In genomic region chr18:682833-683232, GRCh38 we compare ENCODE assay signal across 14 cellular contexts. TPM values are rescaled to one million over a fixed set of nuclear protein-coding genes. Genes with fewer than 3 reads are reported as not detected.
A peak's percentile ranks its signal among the peaks of the same experiment; 100 is the strongest.
DNase-seq lines count a peak whose midpoint lies in the region; ATAC-seq, FAIRE-seq and TF ChIP-seq lines count a peak whose summit lies in the region.
"Had no signal": no experiment of that assay in that cellular context is flagged by ENCODE, and none has a peak within 500 bp of the region (broad histone marks: within the 10 kb centered on the region; RNA-seq: fewer than 3 reads in every experiment).

No MANE protein-coding gene starts in this region.

- FAIRE-seq in H54 (lab: Jason Lieb, UNC) = no peak

- H3K4me2 ChIP-seq in SK-N-SH = no peak overlapping the region

- H3F3A ChIP-seq in SK-N-SH (replicated peaks; ENCODE audit: insufficient read depth) = no peaks in the 10 kb centered on the region

- no peak for TF ChIP-seq CTCF in natural killer cell (IDR thresholded peaks at IDR 0.05)
- no peak for TF ChIP-seq CTCF in progenitor cell of endocrine pancreas (IDR thresholded peaks at IDR 0.05; ENCODE audit: unreplicated experiment)
- no peak for TF ChIP-seq CTCF in SK-N-SH (IDR thresholded peaks at IDR 0.05)

- H3K36me3 Mint-ChIP-seq in activated CD4-positive, alpha-beta T cell treated with anti-CD3 and anti-CD28 coated beads for 36 hours (ENCODE audit: low read depth) = peaks cover 78% of the 10 kb centered on the region
- peaks cover 11% of the 10 kb centered on the region for H3K36me3 Mint-ChIP-seq in natural killer cell treated with Interleukin-12 subunit alpha and Interleukin-12 subunit beta and Interleukin-15 and Interleukin-18, amount 100 ng/mL, for 72 hours
- no peaks in the 10 kb centered on the region for H3K36me3 Mint-ChIP-seq in natural killer cell
- H3K36me3 Mint-ChIP-seq in activated T-helper 2 cell treated with anti-CD3 and anti-CD28 coated beads, Interferon-gamma antibody, Interleukin-2, Interleukin-4, amounts not matched to agents 10 μg/mL and 5 μg/mL and 100 μg/mL, durations not matched to agents 14 hours and 24 hours and 36 hours (ENCODE audit: low read depth) = peaks cover 80% of the 10 kb centered on the region
- H3K36me3 Mint-ChIP-seq in progenitor cell of endocrine pancreas (ENCODE audit: insufficient read depth) = peaks cover 10% of the 10 kb centered on the region

- H3K27me3 Mint-ChIP-seq in activated CD4-positive, alpha-beta T cell treated with anti-CD3 and anti-CD28 coated beads for 36 hours = no peaks in the 10 kb centered on the region
- no peaks in the 10 kb centered on the region for H3K27me3 Mint-ChIP-seq in natural killer cell treated with Interleukin-12 subunit alpha and Interleukin-12 subunit beta and Interleukin-15 and Interleukin-18, amount 100 ng/mL, for 72 hours
- H3K27me3 Mint-ChIP-seq in natural killer cell (ENCODE audit: low read depth in 2 of 2) = no peaks in the 10 kb centered on the region
- H3K27me3 Mint-ChIP-seq in activated T-helper 2 cell treated with anti-CD3 and anti-CD28 coated beads, Interferon-gamma antibody, Interleukin-2, Interleukin-4, amounts not matched to agents 10 μg/mL and 5 μg/mL and 100 μg/mL, durations not matched to agents 14 hours and 24 hours and 36 hours (ENCODE audit: low read depth) = no peaks in the 10 kb centered on the region
- no peaks in the 10 kb centered on the region for H3K27me3 Mint-ChIP-seq in progenitor cell of endocrine pancreas
- H3K27me3 Mint-ChIP-seq: CD4-positive, alpha-beta memory T cell had no signal

- H3K27me3 ChIP-seq in SK-N-SH (ENCODE audit: insufficient read depth) = no peaks in the 10 kb centered on the region

- H3K27ac ChIP-seq in SK-N-SH (ENCODE audit: low read depth in 2 of 2, low read length in 1 of 2) = no peak overlapping the region

- no peaks in the 10 kb centered on the region for H3K9me2 ChIP-seq in SK-N-SH

- H3K4me3 Mint-ChIP-seq in activated CD4-positive, alpha-beta T cell treated with anti-CD3 and anti-CD28 coated beads for 36 hours = no peak overlapping the region
- H3K4me3 Mint-ChIP-seq in natural killer cell treated with Interleukin-12 subunit alpha and Interleukin-12 subunit beta and Interleukin-15 and Interleukin-18, amount 100 ng/mL, for 72 hours = no peak overlapping the region
- H3K4me3 Mint-ChIP-seq in natural killer cell (no peak overlapping the region), progenitor cell of endocrine pancreas (ENCODE audit: low read depth) (no peak overlapping the region)
- no peak overlapping the region for H3K4me3 Mint-ChIP-seq in activated T-helper 2 cell treated with anti-CD3 and anti-CD28 coated beads, Interferon-gamma antibody, Interleukin-2, Interleukin-4, amounts not matched to agents 10 μg/mL and 5 μg/mL and 100 μg/mL, durations not matched to agents 14 hours and 24 hours and 36 hours (ENCODE audit: low read depth)
- H3K4me3 Mint-ChIP-seq: H9 had no signal

- H2AFZ ChIP-seq in SK-N-SH (ENCODE audit: low read depth) = no peak overlapping the region

- no peak overlapping the region for H3K4me3 ChIP-seq in SK-N-SH (ENCODE audit: low read depth in 2 of 2, low read length in 1 of 2)

- H4K20me1 ChIP-seq in SK-N-SH (ENCODE audit: insufficient read depth) = no peaks in the 10 kb centered on the region

- intact Hi-C loops in activated CD4-positive, alpha-beta T cell treated with anti-CD3 and anti-CD28 coated beads for 36 hours (cut with DNase I, micrococcal nuclease) = loop anchor here in 1 of 2 experiments (1.0 kb wide), 2 partner anchors 25 to 130 kb away; no protein-coding TSS in a partner anchor
- intact Hi-C loops in natural killer cell (cut with micrococcal nuclease) = no loop called here
- intact Hi-C loops in activated T-helper 2 cell treated with anti-CD3 and anti-CD28 coated beads, Interferon-gamma antibody, Interleukin-2, Interleukin-4, amounts not matched to agents 10 μg/mL and 5 μg/mL and 100 μg/mL, durations not matched to agents 14 hours and 24 hours and 36 hours (cut with micrococcal nuclease) = loop anchor here (1.0 to 2.0 kb wide), 4 partner anchors 14 to 38 kb away; no protein-coding TSS in a partner anchor

- H3K9me3 ChIP-seq in SK-N-SH = no peaks in the 10 kb centered on the region

- peaks cover 0 to 11% of the 10 kb centered on the region in 2 experiments for H3K36me3 ChIP-seq in SK-N-SH (replicated peaks in 1 of 2; ENCODE audit: control insufficient read depth in 1 of 2, insufficient read depth in 2 of 2, low read length in 1 of 2)

- H3K9ac ChIP-seq in SK-N-SH = no peak overlapping the region

- TF ChIP-seq POLR2A in H54 (IDR thresholded peaks at IDR 0.05; ENCODE audit: low read depth, low read length) = no peak

- no peak for TF ChIP-seq EP300 in SK-N-SH (IDR thresholded peaks at IDR 0.05; ENCODE audit: borderline replicate concordance in 1 of 2, low read depth in 1 of 2, low read length in 1 of 2)

- no peaks in the 10 kb centered on the region for H3K9me3 Mint-ChIP-seq in activated CD4-positive, alpha-beta T cell treated with anti-CD3 and anti-CD28 coated beads for 36 hours (ENCODE audit: low read depth)
- no peaks in the 10 kb centered on the region for H3K9me3 Mint-ChIP-seq in natural killer cell treated with Interleukin-12 subunit alpha and Interleukin-12 subunit beta and Interleukin-15 and Interleukin-18, amount 100 ng/mL, for 72 hours
- H3K9me3 Mint-ChIP-seq in natural killer cell (no peaks in the 10 kb centered on the region), progenitor cell of endocrine pancreas (ENCODE audit: low read depth) (no peaks in the 10 kb centered on the region)
- no peaks in the 10 kb centered on the region for H3K9me3 Mint-ChIP-seq in activated T-helper 2 cell treated with anti-CD3 and anti-CD28 coated beads, Interferon-gamma antibody, Interleukin-2, Interleukin-4, amounts not matched to agents 10 μg/mL and 5 μg/mL and 100 μg/mL, durations not matched to agents 14 hours and 24 hours and 36 hours
- H3K9me3 Mint-ChIP-seq: CD4-positive, alpha-beta memory T cell; H9 had no signal

- peaks cover 22% of the 10 kb centered on the region for H3K4me1 Mint-ChIP-seq in activated CD4-positive, alpha-beta T cell treated with anti-CD3 and anti-CD28 coated beads for 36 hours
- peaks cover 9 to 19% of the 10 kb centered on the region in 2 donors for H3K4me1 Mint-ChIP-seq in natural killer cell treated with Interleukin-12 subunit alpha and Interleukin-12 subunit beta and Interleukin-15 and Interleukin-18, amount 100 ng/mL, for 72 hours (ENCODE audit: low read depth in 2 of 2)
- H3K4me1 Mint-ChIP-seq in natural killer cell = peaks cover 10 to 12% of the 10 kb centered on the region in 2 donors
- peaks cover 26% of the 10 kb centered on the region for H3K4me1 Mint-ChIP-seq in activated T-helper 2 cell treated with anti-CD3 and anti-CD28 coated beads, Interferon-gamma antibody, Interleukin-2, Interleukin-4, amounts not matched to agents 10 μg/mL and 5 μg/mL and 100 μg/mL, durations not matched to agents 14 hours and 24 hours and 36 hours (ENCODE audit: low read depth)
- H3K4me1 Mint-ChIP-seq in progenitor cell of endocrine pancreas (ENCODE audit: low read depth) = peaks cover 19% of the 10 kb centered on the region

- POLR2A ChIA-PET in activated CD4-positive, alpha-beta T cell treated with anti-CD3 and anti-CD28 coated beads for 36 hours (lab: Charles Lee) = interaction anchor here (1.0 kb wide), 1 partner anchor 12 kb away, joined by 3 read pairs; no protein-coding TSS in a partner anchor
- POLR2A ChIA-PET in SK-N-SH (lab: Yijun Ruan, JAX) = no interaction called here

- H3K4me1 ChIP-seq in SK-N-SH (ENCODE audit: control insufficient read depth in 1 of 2, insufficient read depth in 2 of 2, low read depth in 1 of 2, low read length in 1 of 2) = no peaks in the 10 kb centered on the region

- no peaks in the 10 kb centered on the region for H3K79me2 ChIP-seq in SK-N-SH (ENCODE audit: insufficient read depth)

- no peak for DNase-seq in activated CD4-positive, alpha-beta T cell treated with anti-CD3 and anti-CD28 coated beads for 36 hours
- no peak for DNase-seq in activated CD4-positive, alpha-beta T cell treated with anti-CD3 and anti-CD28 coated beads, Interleukin-2, amount 50 U/mL, for 48 hours
- DNase-seq in natural killer cell treated with Interleukin-12 subunit alpha and Interleukin-12 subunit beta and Interleukin-15 and Interleukin-18, amount 100 ng/mL, for 72 hours (ENCODE audit: low spot score) = no peak
- DNase-seq in natural killer cell (no peak), progenitor cell of endocrine pancreas (ENCODE audit: low spot score, unreplicated experiment) (no peak), H54 (ENCODE audit: insufficient read length, low spot score) (no peak), SK-N-SH (no peak)
- no peak for DNase-seq in activated T-helper 2 cell treated with anti-CD3 and anti-CD28 coated beads, Interferon-gamma antibody, Interleukin-2, Interleukin-4, amounts not matched to agents 10 μg/mL and 5 μg/mL and 100 μg/mL, durations not matched to agents 14 hours and 24 hours and 36 hours (ENCODE audit: low spot score)
- DNase-seq: CD4-positive, alpha-beta memory T cell; H9; KBM-7; NCI-H1092; NCI-H510A; NCI-H774 had no signal

- H3K27ac Mint-ChIP-seq in activated CD4-positive, alpha-beta T cell treated with anti-CD3 and anti-CD28 coated beads for 36 hours = peak overlapping the region; percentile 31
- peak overlapping the region; percentile 77 to 79 for H3K27ac Mint-ChIP-seq in natural killer cell treated with Interleukin-12 subunit alpha and Interleukin-12 subunit beta and Interleukin-15 and Interleukin-18, amount 100 ng/mL, for 72 hours
- H3K27ac Mint-ChIP-seq in natural killer cell = peak overlapping the region in 1 of 2 donors; percentile 58
- H3K27ac Mint-ChIP-seq in activated T-helper 2 cell treated with anti-CD3 and anti-CD28 coated beads, Interferon-gamma antibody, Interleukin-2, Interleukin-4, amounts not matched to agents 10 μg/mL and 5 μg/mL and 100 μg/mL, durations not matched to agents 14 hours and 24 hours and 36 hours = peak overlapping the region; percentile 90
- peak overlapping the region; percentile 31 for H3K27ac Mint-ChIP-seq in progenitor cell of endocrine pancreas
- H3K27ac Mint-ChIP-seq: H9 had no signal

- no peak for ATAC-seq in activated CD4-positive, alpha-beta T cell treated with anti-CD3 and anti-CD28 coated beads for 36 hours
- ATAC-seq in natural killer cell treated with Interleukin-12 subunit alpha and Interleukin-12 subunit beta and Interleukin-15 and Interleukin-18, amount 100 ng/mL, for 72 hours = no peak
- no peak for ATAC-seq in natural killer cell

- TF ChIP-seq RAD21 in SK-N-SH (IDR thresholded peaks at IDR 0.05; ENCODE audit: low read length) = no peak

- CTCF ChIA-PET in activated CD4-positive, alpha-beta T cell treated with anti-CD3 and anti-CD28 coated beads for 36 hours (lab: Charles Lee) = interaction anchor here (1.1 to 1.8 kb wide), 4 partner anchors 9 to 157 kb away, joined by 4 to 7 read pairs (median 6); no protein-coding TSS in a partner anchor
- CTCF ChIA-PET in SK-N-SH (lab: Yijun Ruan, JAX) = interaction anchor here (0.6 to 1.3 kb wide), 3 partner anchors 10 to 148 kb away, joined by 3 to 4 read pairs (median 4); no protein-coding TSS in a partner anchor

RNA-seq across cellular contexts. Expression of gene TYMS, which starts 25.4 kb away (rescaled TPM):
- total RNA-seq in activated CD4-positive, alpha-beta T cell treated with anti-CD3 and anti-CD28 coated beads for 36 hours = 100 to 1,000 TPM; 331 to 372 TPM
- total RNA-seq in natural killer cell treated with Interleukin-12 subunit alpha and Interleukin-12 subunit beta and Interleukin-15 and Interleukin-18, amount 100 ng/mL, for 72 hours = 100 to 1,000 TPM; 180 to 276 TPM
- 10 to 100 TPM in 1 of 3 donors, 1 to 10 TPM in 2; 5.8 to 13.6 (median 7.8) TPM for total RNA-seq in natural killer cell
- 272 and 273 TPM in 2 replicates for total RNA-seq in activated T-helper 2 cell treated with anti-CD3 and anti-CD28 coated beads, Interferon-gamma antibody, Interleukin-2, Interleukin-4, amounts not matched to agents 10 μg/mL and 5 μg/mL and 100 μg/mL, durations not matched to agents 14 hours and 24 hours and 36 hours
- 67.4 and 81.6 TPM in 2 replicates for total RNA-seq in progenitor cell of endocrine pancreas
- polyA plus RNA-seq in SK-N-SH (2012; rRNA removed) = 92.1 and 101 TPM in 2 replicates
- 106 and 113 TPM in 2 replicates for polyA plus RNA-seq in SK-N-SH (2012; cell fraction: cytosol; rRNA removed)
- polyA plus RNA-seq in SK-N-SH (2012; cell fraction: nucleus; rRNA removed) = 41.9 and 43.5 TPM in 2 replicates
- total RNA-seq: CD4-positive, alpha-beta memory T cell had no signal

RNA-seq across cellular contexts. Expression of gene ENOSF1, which starts 29.6 kb away (rescaled TPM):
- 10 to 100 TPM; 92.6 to 97.4 TPM for total RNA-seq in activated CD4-positive, alpha-beta T cell treated with anti-CD3 and anti-CD28 coated beads for 36 hours
- total RNA-seq in natural killer cell treated with Interleukin-12 subunit alpha and Interleukin-12 subunit beta and Interleukin-15 and Interleukin-18, amount 100 ng/mL, for 72 hours = 100 to 1,000 TPM in 1 of 2 donors, 10 to 100 TPM in 1; 48.7 to 187 TPM
- 10 to 100 TPM; 36.3 to 51.5 (median 39.8) TPM for total RNA-seq in natural killer cell
- 93.6 and 102 TPM in 2 replicates for total RNA-seq in activated T-helper 2 cell treated with anti-CD3 and anti-CD28 coated beads, Interferon-gamma antibody, Interleukin-2, Interleukin-4, amounts not matched to agents 10 μg/mL and 5 μg/mL and 100 μg/mL, durations not matched to agents 14 hours and 24 hours and 36 hours
- total RNA-seq in progenitor cell of endocrine pancreas = 69.8 and 70.8 TPM in 2 replicates
- 23.3 and 25.9 TPM in 2 replicates for polyA plus RNA-seq in SK-N-SH (2012; rRNA removed)
- polyA plus RNA-seq in SK-N-SH (2012; cell fraction: cytosol; rRNA removed) = 11.0 and 12.9 TPM in 2 replicates
- polyA plus RNA-seq in SK-N-SH (2012; cell fraction: nucleus; rRNA removed) = 126 and 148 TPM in 2 replicates
